1 cellular context compared by ENCODE assay signal in genomic region chr19:40267601-40267997, GRCh38.
TF ChIP-seq lines count a peak whose summit lies in the region.

No MANE protein-coding gene starts in this region.

TF ChIP-seq in GM23338, 12 proteins besides CTCF, POLR2A, EP300 and RAD21 (continued from another document):
- TF ChIP-seq ZNF462 (CRISPR knock-in tag; IDR thresholded peaks at IDR 0.05): no peak
- TF ChIP-seq JUNB (IDR thresholded peaks at IDR 0.05; ENCODE audit: unreplicated experiment): no peak
